8 cellular contexts compared by ENCODE assay signal in genomic region chr1:88985033-88985432, GRCh38.
DNase-seq lines count a peak whose midpoint lies in the region.

No MANE protein-coding gene starts in this region.

- H3K27ac ChIP-seq in effector memory CD4-positive, alpha-beta T cell (ENCODE audit: insufficient read depth, low read length, poor library complexity, severe bottlenecking): peak overlapping the region; percentile 47

- no peaks in the 10 kb centered on the region for H3K9me3 ChIP-seq in HAP-1
- no peaks in the 10 kb centered on the region for H3K9me3 ChIP-seq in effector memory CD4-positive, alpha-beta T cell (ENCODE audit: control insufficient read depth, low read length)
- no peaks in the 10 kb centered on the region for H3K9me3 ChIP-seq in mucosa of stomach (ENCODE audit: control insufficient read depth, low read length)

- H3K9ac ChIP-seq in mucosa of stomach (ENCODE audit: low read length): peak overlapping the region; percentile 22

- in situ Hi-C loops in HAP-1 (cut with MboI; ENCODE audit: low sequenced_read_pairs): no loop called here

- H3K4me1 ChIP-seq in HAP-1 (peaks cover 16% of the 10 kb centered on the region), mucosa of stomach (ENCODE audit: control insufficient read depth, insufficient read depth, low read length) (peaks cover 26% of the 10 kb centered on the region)
- H3K4me1 ChIP-seq in effector memory CD4-positive, alpha-beta T cell (ENCODE audit: control insufficient read depth, insufficient read depth, low read length, poor library complexity, severe bottlenecking): no peaks in the 10 kb centered on the region

- H3K4me3 ChIP-seq in HAP-1: no peak overlapping the region
- no peak overlapping the region for H3K4me3 ChIP-seq in effector memory CD4-positive, alpha-beta T cell (ENCODE audit: insufficient read depth, low read depth, low read length, poor library complexity, severe bottlenecking)
- H3K4me3 ChIP-seq in mucosa of stomach (ENCODE audit: low read length): no peak overlapping the region

- H3K36me3 ChIP-seq in HAP-1 (replicated peaks) (peaks cover 9% of the 10 kb centered on the region), mucosa of stomach (ENCODE audit: control insufficient read depth, insufficient read depth, low read length) (no peaks in the 10 kb centered on the region)
- H3K36me3 ChIP-seq in effector memory CD4-positive, alpha-beta T cell (ENCODE audit: control insufficient read depth, insufficient read depth, low read length): peaks cover 5% of the 10 kb centered on the region

- H3K27me3 ChIP-seq in HAP-1 (ENCODE audit: low read depth) (no peaks in the 10 kb centered on the region), mucosa of stomach (ENCODE audit: control insufficient read depth, insufficient read depth, low read length) (no peaks in the 10 kb centered on the region)
- H3K27me3 ChIP-seq in effector memory CD4-positive, alpha-beta T cell (replicated peaks; ENCODE audit: control insufficient read depth, insufficient read depth, low read length, poor library complexity, severe bottlenecking): no peaks in the 10 kb centered on the region

- DNase-seq in HAP-1 (ENCODE audit: low spot score in 2 of 2) (peak; percentile 83 to 99), OCI-M1 (lab: John Stamatoyannopoulos, UW) (peak; percentile 30), NCI-H510A (lab: John Stamatoyannopoulos, UW) (no peak), islet precursor cell (no peak), NCI-H524 (lab: John Stamatoyannopoulos, UW) (no peak), NCI-H128 (lab: John Stamatoyannopoulos, UW; ENCODE audit: unreplicated experiment) (no peak)
- DNase-seq in effector memory CD4-positive, alpha-beta T cell: no peak

Comparison
In these comparisons a context has a peak if more than half of its experiments do, and no peak if none do; other contexts are left out.
1. DNase-seq: peak in HAP-1 (2 of 2) and OCI-M1 (single experiment); none in effector memory CD4-positive, alpha-beta T cell (0 of 3), NCI-H510A (single experiment), islet precursor cell (single experiment), NCI-H524 (0 of 2) and NCI-H128 (single experiment).